In the genomic region with DNA sequence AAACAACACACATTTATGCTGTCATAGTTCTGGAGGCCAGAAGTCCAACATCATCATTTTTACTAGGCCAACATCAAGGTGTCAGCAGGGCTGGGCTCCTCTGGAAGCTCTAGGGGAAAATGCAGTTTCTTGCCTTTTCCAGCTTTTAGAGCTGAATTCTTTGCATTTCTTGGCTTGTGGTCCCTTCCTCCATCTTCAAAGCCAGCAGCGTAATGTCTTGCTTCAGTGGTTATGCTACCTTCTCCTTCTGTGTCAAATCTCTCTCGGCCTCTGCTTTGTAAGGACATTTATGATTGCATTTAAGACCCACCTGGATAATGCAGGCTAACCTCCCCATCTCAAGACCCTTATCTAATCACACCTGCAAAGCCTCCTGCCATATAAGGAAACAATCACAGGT, we compare ENCODE assay signal across 16 cellular contexts.
"Had no signal": no experiment of that assay in that cellular context is flagged by ENCODE, and none has a peak within 500 bp of the region (broad histone marks: within the 10 kb centered on the region; RNA-seq: fewer than 3 reads in every experiment).

No MANE protein-coding gene starts in this region.

- ATAC-seq: left colon; naive thymus-derived CD4-positive, alpha-beta T cell; stimulated activated naive CD8-positive, alpha-beta T cell treated with anti-CD3 and anti-CD28 coated beads, Interleukin-15, amount 100 ng/mL, for 72 hours had no signal

- H3K36me3 ChIP-seq: transverse colon had no signal

- H3K4me1 ChIP-seq: testis, transverse colon had no signal

- H3K36me3 Mint-ChIP-seq: naive thymus-derived CD4-positive, alpha-beta T cell; stimulated activated effector memory CD8-positive, alpha-beta T cell treated with anti-CD3 and anti-CD28 coated beads, Interleukin-12 subunit alpha, Interleukin-12 subunit beta, amount 100 ng/mL, for 72 hours had no signal

- DNase-seq: erythroblast; foreskin melanocyte; hippocampal formation; left colon; mammary epithelial cell; naive thymus-derived CD4-positive, alpha-beta T cell; nephron progenitor cell; posterior cingulate gyrus; right cardiac atrium; stimulated activated CD4-positive, alpha-beta T cell treated with anti-CD3 and anti-CD28 coated beads, Interleukin-2, amount 100 ng/mL, for 48 hours; stimulated activated naive CD8-positive, alpha-beta T cell treated with anti-CD3 and anti-CD28 coated beads, Interleukin-15, amount 100 ng/mL, for 72 hours; testis; transverse colon had no signal

- H3K27ac Mint-ChIP-seq: dendritic cell treated with granulocyte-macrophage colony-stimulating factor and Interleukin-4, amounts not matched to agents 40 ng/mL and 50 ng/mL, for 4 days; naive thymus-derived CD4-positive, alpha-beta T cell; nephron progenitor cell; stimulated activated effector memory CD8-positive, alpha-beta T cell treated with anti-CD3 and anti-CD28 coated beads, Interleukin-12 subunit alpha, Interleukin-12 subunit beta, amount 100 ng/mL, for 72 hours; stimulated activated naive CD8-positive, alpha-beta T cell treated with anti-CD3 and anti-CD28 coated beads, Interleukin-15, amount 100 ng/mL, for 72 hours had no signal

- H3K4me3 Mint-ChIP-seq: dendritic cell treated with granulocyte-macrophage colony-stimulating factor and Interleukin-4, amounts not matched to agents 40 ng/mL and 50 ng/mL, for 4 days; naive thymus-derived CD4-positive, alpha-beta T cell; nephron progenitor cell; stimulated activated effector memory CD8-positive, alpha-beta T cell treated with anti-CD3 and anti-CD28 coated beads, Interleukin-12 subunit alpha, Interleukin-12 subunit beta, amount 100 ng/mL, for 72 hours; stimulated activated naive CD8-positive, alpha-beta T cell treated with anti-CD3 and anti-CD28 coated beads, Interleukin-15, amount 100 ng/mL, for 72 hours had no signal

- H3K27me3 Mint-ChIP-seq: dendritic cell treated with granulocyte-macrophage colony-stimulating factor and Interleukin-4, amounts not matched to agents 40 ng/mL and 50 ng/mL, for 4 days had no signal

- H3K27me3 ChIP-seq: testis, transverse colon had no signal

- H3K9me3 ChIP-seq: testis, transverse colon had no signal

- H3K27ac ChIP-seq: testis, transverse colon had no signal

- H3K9me3 Mint-ChIP-seq: dendritic cell treated with granulocyte-macrophage colony-stimulating factor and Interleukin-4, amounts not matched to agents 40 ng/mL and 50 ng/mL, for 4 days; naive thymus-derived CD4-positive, alpha-beta T cell; nephron progenitor cell; stimulated activated effector memory CD8-positive, alpha-beta T cell treated with anti-CD3 and anti-CD28 coated beads, Interleukin-12 subunit alpha, Interleukin-12 subunit beta, amount 100 ng/mL, for 72 hours; stimulated activated naive CD8-positive, alpha-beta T cell treated with anti-CD3 and anti-CD28 coated beads, Interleukin-15, amount 100 ng/mL, for 72 hours had no signal

- H3K4me2 ChIP-seq: smooth muscle cell had no signal

- H3K4me3 ChIP-seq: smooth muscle cell, testis, transverse colon had no signal

- H3K4me1 Mint-ChIP-seq: stimulated activated effector memory CD8-positive, alpha-beta T cell treated with anti-CD3 and anti-CD28 coated beads, Interleukin-12 subunit alpha, Interleukin-12 subunit beta, amount 100 ng/mL, for 72 hours; stimulated activated naive CD8-positive, alpha-beta T cell treated with anti-CD3 and anti-CD28 coated beads, Interleukin-15, amount 100 ng/mL, for 72 hours had no signal
